8 cellular contexts compared by ENCODE assay signal in genomic region chr19:47255947-47256687, GRCh38. TPM values are rescaled to one million over a fixed set of nuclear protein-coding genes. Genes with fewer than 3 reads are reported as not detected.
A peak's percentile ranks its signal among the peaks of the same experiment; 100 is the strongest.
DNase-seq lines count a peak whose midpoint lies in the region; ATAC-seq and TF ChIP-seq lines count a peak whose summit lies in the region.

Gene CCDC9, plus strand, starts transcription at chr19:47256525. Its CDS starts 1,876 bp downstream, at chr19:47258401.

- peaks cover 30% of the 10 kb centered on the region for H3K36me3 Mint-ChIP-seq in T-cell

- H3K27me3 Mint-ChIP-seq in T-cell: no peaks in the 10 kb centered on the region

- DNase-seq in NCI-H1436 treated with DMSO at 0.1 percent for 48 hours (lab: John Stamatoyannopoulos, UW) (peak; percentile 88), T-cell (peak in 31 of 34 experiments; percentile 78 to 92 (median 85)), astrocyte of the cerebellum (ENCODE audit: low read depth) (peak; percentile 88), hypothalamus (lab: John Stamatoyannopoulos, UW) (peak in 50 of 51 donors; percentile 89 to 100 (median 99)), retinal pigment epithelial cell (ENCODE audit: low read depth) (peak; percentile 85), GM10266 (ENCODE audit: extremely low spot score) (no peak)

- H3K4me1 Mint-ChIP-seq in T-cell: peaks cover 29 to 41% (median 41%) of the 10 kb centered on the region in 3 donors

- in situ Hi-C loops in astrocyte of the cerebellum (cut with HindIII; ENCODE audit: low sequenced_read_pairs): no loop called here

- H3K4me3 Mint-ChIP-seq in T-cell: peak within 1 kb of the TSS; percentile 85 to 91 (median 87)

- H3K4me3 ChIP-seq in astrocyte of the cerebellum (ENCODE audit: low read depth, low read length) (peak within 1 kb of the TSS; percentile 60), retinal pigment epithelial cell (ENCODE audit: low read length) (peak within 1 kb of the TSS; percentile 69)

- ATAC-seq in GM18499 (IDR thresholded peaks at IDR 0.05; ENCODE audit: insufficient read depth, unreplicated experiment): peak; percentile 37
- ATAC-seq in HG02840 (IDR thresholded peaks at IDR 0.05; ENCODE audit: low FRiP score, unreplicated experiment): peak; percentile 51
- ATAC-seq in T-cell (replicated peaks in 1 of 4): peak in 3 of 4 experiments; percentile 52 to 66 (median 54)

- TF ChIP-seq CTCF in astrocyte of the cerebellum (IDR thresholded peaks at IDR 0.05; ENCODE audit: low read depth, low read length, missing control alignments) (no peak), retinal pigment epithelial cell (conservative IDR thresholded peaks at IDR 0.05; ENCODE audit: low read depth, low read length) (no peak), GM10266 (IDR thresholded peaks at IDR 0.05; ENCODE audit: control insufficient read depth, insufficient read depth, low read depth, missing control alignments) (no peak)

- CTCF ChIA-PET in T-cell (lab: Charles Lee): interaction anchor here (0.6 to 2.2 kb wide), 12 partner anchors 8 to 99 kb away, joined by 3 to 12 read pairs (median 6); partner anchors contain the start of genes DHX34 (in 1 of the 2) and INAFM1 (in 1 of the 2)

- H3K27ac Mint-ChIP-seq in T-cell: peak within 1 kb of the TSS; percentile 93 to 96

- POLR2A ChIA-PET in T-cell (lab: Charles Lee): interaction anchor here (0.6 to 1.3 kb wide), 5 partner anchors 12 to 143 kb away, joined by 3 to 9 read pairs (median 6); partner anchors contain the start of genes INAFM1 (in 1 of the 2) and ZC3H4 (in 1 of the 2)

- no peaks in the 10 kb centered on the region for H3K9me3 Mint-ChIP-seq in T-cell

RNA-seq across cellular contexts. Expression of gene CCDC9, which starts in this region (rescaled TPM):
- total RNA-seq in T-cell: 10 to 100 TPM; 40.4 to 57.2 (median 49.7) TPM
